ENCODE assay signal across 32 cellular contexts in the genomic region with DNA sequence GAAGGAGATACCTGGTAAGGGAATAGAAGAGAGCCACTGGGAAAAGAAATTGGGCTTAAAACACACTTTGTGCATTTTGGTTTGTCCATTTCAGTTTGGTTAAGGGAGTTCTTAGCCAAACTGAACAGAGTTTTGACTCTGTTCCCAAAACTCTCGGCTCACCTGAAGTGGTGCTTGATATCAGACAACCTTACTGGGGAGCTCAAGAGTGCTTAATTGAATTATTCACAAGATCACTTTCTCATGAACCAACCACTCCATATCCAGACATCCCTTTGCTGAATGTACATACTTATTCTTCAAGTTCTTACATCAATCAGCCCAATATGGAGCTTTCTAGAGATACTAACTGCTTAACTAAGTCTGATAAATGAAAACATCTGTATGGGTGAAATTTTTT.
"Had no signal": no experiment of that assay in that cellular context is flagged by ENCODE, and none has a peak within 500 bp of the region (broad histone marks: within the 10 kb centered on the region; RNA-seq: fewer than 3 reads in every experiment).

No MANE protein-coding gene starts in this region.

- H3K27me3 Mint-ChIP-seq: activated CD4-positive, alpha-beta T cell treated with anti-CD3 and anti-CD28 coated beads, Interleukin-2, amount 10 ng/mL, durations not matched to agents 24 days and 14 days; activated CD8-positive, alpha-beta memory T cell treated with anti-CD3 and anti-CD28 coated beads, Interleukin-2, amount 10 ng/mL, durations not matched to agents 7 days and 5 days; activated naive CD8-positive, alpha-beta T cell treated with anti-CD3 and anti-CD28 coated beads for 36 hours; activated naive CD8-positive, alpha-beta T cell treated with anti-CD3 and anti-CD28 coated beads, Interleukin-2, amount 50 U/mL, for 24 hours had no signal

- H3K27me3 ChIP-seq: adrenal gland, body of pancreas, breast epithelium, cardiac muscle cell, colonic mucosa, esophagus squamous epithelium, gastroesophageal sphincter had no signal

- H3K9me3 ChIP-seq: adrenal gland, body of pancreas, breast epithelium, colonic mucosa, esophagus squamous epithelium, gastroesophageal sphincter had no signal

- H3K9me3 Mint-ChIP-seq: activated CD4-positive, alpha-beta memory T cell treated with anti-CD3 and anti-CD28 coated beads for 36 hours; activated CD4-positive, alpha-beta T cell treated with anti-CD3 and anti-CD28 coated beads, Interleukin-2, amount 10 ng/mL, durations not matched to agents 24 days and 14 days; activated naive CD4-positive, alpha-beta T cell treated with anti-CD3 and anti-CD28 coated beads for 36 hours; activated naive CD4-positive, alpha-beta T cell treated with anti-CD3 and anti-CD28 coated beads, Interleukin-2, amount 50 U/mL, for 24 hours; activated naive CD8-positive, alpha-beta T cell treated with anti-CD3 and anti-CD28 coated beads for 36 hours; activated naive CD8-positive, alpha-beta T cell treated with anti-CD3 and anti-CD28 coated beads, Interleukin-2, amount 50 U/mL, for 24 hours; activated T-helper 1 cell treated with anti-CD3 and anti-CD28 coated beads, Interleukin-12 subunit alpha, Interleukin-12 subunit beta, Interleukin-2, Interleukin-4 antibody, amounts not matched to agents 30 ng/mL and 10 ng/mL and 1 ng/mL, durations not matched to agents 14 hours and 24 hours and 36 hours; activated T-helper 2 cell treated with anti-CD3 and anti-CD28 coated beads, Interferon-gamma antibody, Interleukin-2, Interleukin-4, amounts not matched to agents 10 μg/mL and 5 μg/mL and 100 μg/mL, durations not matched to agents 14 hours and 24 hours and 36 hours had no signal

- H3K36me3 Mint-ChIP-seq: activated CD4-positive, alpha-beta memory T cell treated with anti-CD3 and anti-CD28 coated beads for 36 hours; activated CD8-positive, alpha-beta memory T cell treated with anti-CD3 and anti-CD28 coated beads, Interleukin-2, amount 10 ng/mL, durations not matched to agents 7 days and 5 days; activated naive CD4-positive, alpha-beta T cell treated with anti-CD3 and anti-CD28 coated beads, Interleukin-2, amount 50 U/mL, for 24 hours had no signal

- ATAC-seq: activated CD4-positive, alpha-beta T cell treated with anti-CD3 and anti-CD28 coated beads for 36 hours; activated CD8-positive, alpha-beta memory T cell treated with anti-CD3 and anti-CD28 coated beads, Interleukin-2, amount 10 ng/mL, durations not matched to agents 7 days and 5 days; activated CD8-positive, alpha-beta T cell treated with anti-CD3 and anti-CD28 coated beads, Interleukin-2, amount 10 ng/mL, durations not matched to agents 7 days and 5 days; activated naive CD8-positive, alpha-beta T cell treated with anti-CD3 and anti-CD28 coated beads, Interleukin-2, amount 50 U/mL, for 24 hours; body of pancreas; gastroesophageal sphincter had no signal

- H3K27ac Mint-ChIP-seq: activated CD4-positive, alpha-beta memory T cell treated with anti-CD3 and anti-CD28 coated beads for 36 hours; activated CD4-positive, alpha-beta T cell treated with anti-CD3 and anti-CD28 coated beads for 36 hours; activated CD4-positive, alpha-beta T cell treated with anti-CD3 and anti-CD28 coated beads, Interleukin-2, amount 10 ng/mL, durations not matched to agents 24 days and 14 days; activated CD8-positive, alpha-beta memory T cell treated with anti-CD3 and anti-CD28 coated beads, Interleukin-2, amount 10 ng/mL, durations not matched to agents 7 days and 5 days; activated CD8-positive, alpha-beta T cell treated with anti-CD3 and anti-CD28 coated beads, Interleukin-2, amount 10 ng/mL, durations not matched to agents 7 days and 5 days; activated naive CD4-positive, alpha-beta T cell treated with anti-CD3 and anti-CD28 coated beads for 36 hours; activated naive CD4-positive, alpha-beta T cell treated with anti-CD3 and anti-CD28 coated beads, Interleukin-2, amount 50 U/mL, for 24 hours; activated naive CD8-positive, alpha-beta T cell treated with anti-CD3 and anti-CD28 coated beads for 36 hours; activated naive CD8-positive, alpha-beta T cell treated with anti-CD3 and anti-CD28 coated beads, Interleukin-2, amount 50 U/mL, for 24 hours; activated T-helper 1 cell treated with anti-CD3 and anti-CD28 coated beads, Interleukin-12 subunit alpha, Interleukin-12 subunit beta, Interleukin-2, Interleukin-4 antibody, amounts not matched to agents 30 ng/mL and 10 ng/mL and 1 ng/mL, durations not matched to agents 14 hours and 24 hours and 36 hours; activated T-helper 2 cell treated with anti-CD3 and anti-CD28 coated beads, Interferon-gamma antibody, Interleukin-2, Interleukin-4, amounts not matched to agents 10 μg/mL and 5 μg/mL and 100 μg/mL, durations not matched to agents 14 hours and 24 hours and 36 hours had no signal

- H3K4me3 ChIP-seq: adrenal gland, body of pancreas, breast epithelium, cardiac muscle cell, colonic mucosa, esophagus squamous epithelium, gastroesophageal sphincter had no signal

- H3K4me1 ChIP-seq: adrenal gland, body of pancreas, breast epithelium, colonic mucosa, esophagus squamous epithelium, gastroesophageal sphincter had no signal

- H3K36me3 ChIP-seq: adrenal gland, breast epithelium, cardiac muscle cell, colonic mucosa, esophagus squamous epithelium, gastroesophageal sphincter had no signal

- DNase-seq: activated CD4-positive, alpha-beta memory T cell treated with anti-CD3 and anti-CD28 coated beads for 36 hours; activated CD4-positive, alpha-beta T cell treated with anti-CD3 and anti-CD28 coated beads for 36 hours; activated CD4-positive, alpha-beta T cell treated with anti-CD3 and anti-CD28 coated beads, Interleukin-2, amount 10 ng/mL, durations not matched to agents 24 days and 14 days; activated CD4-positive, CD25-positive, alpha-beta regulatory T cell; activated CD4-positive, CD25-positive, alpha-beta regulatory T cell treated with anti-CD3 and anti-CD28 coated beads, Interleukin-2, amount 50 U/mL, for 72 hours; activated CD8-positive, alpha-beta memory T cell treated with anti-CD3 and anti-CD28 coated beads, Interleukin-2, amount 10 ng/mL, durations not matched to agents 7 days and 5 days; activated CD8-positive, alpha-beta memory T cell treated with anti-CD3 and anti-CD28 coated beads, Interleukin-2, amount 50 U/mL, for 4 hours; activated CD8-positive, alpha-beta T cell treated with anti-CD3 and anti-CD28 coated beads, Interleukin-2, amount 10 ng/mL, durations not matched to agents 7 days and 5 days; activated effector memory CD4-positive, alpha-beta T cell treated with anti-CD3 and anti-CD28 coated beads, Interleukin-2, amount 50 U/mL, for 16 hours; activated naive CD4-positive, alpha-beta T cell treated with anti-CD3 and anti-CD28 coated beads for 36 hours; activated naive CD8-positive, alpha-beta T cell treated with anti-CD3 and anti-CD28 coated beads for 36 hours; activated naive CD8-positive, alpha-beta T cell treated with anti-CD3 and anti-CD28 coated beads, Interleukin-2, amount 50 U/mL, for 24 hours; activated T-cell treated with anti-CD3 and anti-CD28 coated beads, Interleukin-2, amount 50 U/mL, for 1 hour; activated T-cell treated with anti-CD3 and anti-CD28 coated beads, Interleukin-2, amount 50 U/mL, for 48 hours; adrenal gland; amygdala; aorta; body of pancreas; central memory CD4-positive, alpha-beta T cell; cerebellar nuclear complex; colonic mucosa; effector CD8-positive, alpha-beta T cell; esophagus squamous epithelium; foreskin melanocyte; T-helper 2 cell had no signal

- H3K27ac ChIP-seq: adrenal gland, body of pancreas, breast epithelium, cardiac muscle cell, colonic mucosa, epithelial cell of prostate, esophagus squamous epithelium, gastroesophageal sphincter had no signal

- H3K4me3 Mint-ChIP-seq: activated CD4-positive, alpha-beta memory T cell treated with anti-CD3 and anti-CD28 coated beads for 36 hours; activated CD4-positive, alpha-beta T cell treated with anti-CD3 and anti-CD28 coated beads for 36 hours; activated CD4-positive, alpha-beta T cell treated with anti-CD3 and anti-CD28 coated beads, Interleukin-2, amount 10 ng/mL, durations not matched to agents 24 days and 14 days; activated CD8-positive, alpha-beta memory T cell treated with anti-CD3 and anti-CD28 coated beads, Interleukin-2, amount 10 ng/mL, durations not matched to agents 7 days and 5 days; activated CD8-positive, alpha-beta T cell treated with anti-CD3 and anti-CD28 coated beads, Interleukin-2, amount 10 ng/mL, durations not matched to agents 7 days and 5 days; activated naive CD4-positive, alpha-beta T cell treated with anti-CD3 and anti-CD28 coated beads for 36 hours; activated naive CD4-positive, alpha-beta T cell treated with anti-CD3 and anti-CD28 coated beads, Interleukin-2, amount 50 U/mL, for 24 hours; activated naive CD8-positive, alpha-beta T cell treated with anti-CD3 and anti-CD28 coated beads for 36 hours; activated naive CD8-positive, alpha-beta T cell treated with anti-CD3 and anti-CD28 coated beads, Interleukin-2, amount 50 U/mL, for 24 hours; activated T-helper 1 cell treated with anti-CD3 and anti-CD28 coated beads, Interleukin-12 subunit alpha, Interleukin-12 subunit beta, Interleukin-2, Interleukin-4 antibody, amounts not matched to agents 30 ng/mL and 10 ng/mL and 1 ng/mL, durations not matched to agents 14 hours and 24 hours and 36 hours had no signal

- H3K4me1 Mint-ChIP-seq: activated CD4-positive, alpha-beta T cell treated with anti-CD3 and anti-CD28 coated beads, Interleukin-2, amount 10 ng/mL, durations not matched to agents 24 days and 14 days; activated CD8-positive, alpha-beta memory T cell treated with anti-CD3 and anti-CD28 coated beads, Interleukin-2, amount 10 ng/mL, durations not matched to agents 7 days and 5 days; activated naive CD4-positive, alpha-beta T cell treated with anti-CD3 and anti-CD28 coated beads, Interleukin-2, amount 50 U/mL, for 24 hours; activated naive CD8-positive, alpha-beta T cell treated with anti-CD3 and anti-CD28 coated beads, Interleukin-2, amount 50 U/mL, for 24 hours had no signal
